In the genomic region with DNA sequence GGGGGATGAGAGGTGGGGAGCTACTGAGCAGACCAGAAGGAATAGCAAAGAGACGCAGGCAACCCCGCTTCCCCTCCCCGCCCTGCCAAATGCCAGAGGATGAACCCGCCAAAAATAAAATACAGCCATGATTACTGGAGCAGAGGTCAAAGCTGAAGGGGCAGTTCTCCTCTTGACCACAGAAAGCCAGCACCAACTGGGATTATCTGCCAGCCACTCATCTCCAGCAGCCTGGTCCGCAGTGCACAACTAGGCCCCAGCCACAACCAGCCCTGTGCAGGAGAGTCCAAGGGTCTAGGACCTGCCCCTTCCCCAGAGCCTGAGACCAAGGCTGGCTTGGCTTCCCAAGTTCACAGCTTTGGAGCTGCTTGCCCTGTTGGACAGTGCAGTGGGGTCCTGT, we compare ENCODE assay signal across 15 cellular contexts.
DNase-seq lines count a peak whose midpoint lies in the region; ATAC-seq, FAIRE-seq and TF ChIP-seq lines count a peak whose summit lies in the region.
"Had no signal": no experiment of that assay in that cellular context is flagged by ENCODE, and none has a peak within 500 bp of the region (broad histone marks: within the 10 kb centered on the region; RNA-seq: fewer than 3 reads in every experiment).

No MANE protein-coding gene starts in this region.

- no peak overlapping the region for H2BK120ac ChIP-seq in H1 (replicated peaks; ENCODE audit: low read depth, low read length)

- TF ChIP-seq RAD21 in H1 (IDR thresholded peaks at IDR 0.05 in 1 of 2, conservative IDR thresholded peaks at IDR 0.05 in 1 of 2; ENCODE audit: low read depth in 2 of 2, low read length in 2 of 2): no peak

- H3K18ac ChIP-seq in H1 (ENCODE audit: extremely low read depth, low read length): peak overlapping the region; percentile 32

- no peaks in the 10 kb centered on the region for H3K36me3 ChIP-seq in H1 (ENCODE audit: control insufficient read depth in 2 of 4, insufficient read depth in 4 of 4, low read length in 3 of 4)
- H3K36me3 ChIP-seq in right lobe of liver: no peaks in the 10 kb centered on the region
- H3K36me3 ChIP-seq in spleen: no peaks in the 10 kb centered on the region

- no peak overlapping the region for H3K9ac ChIP-seq in H1 (replicated peaks in 1 of 4; ENCODE audit: extremely low read depth in 1 of 4, low read depth in 3 of 4, low read length in 3 of 4)

- no peak overlapping the region for H4K8ac ChIP-seq in H1 (ENCODE audit: extremely low read depth, insufficient read depth, low read length)

- POLR2A ChIA-PET in H1 (lab: Charles Lee; ENCODE audit: partially characterized antibody): interaction anchor here (0.9 to 7.0 kb wide), 8 partner anchors 9 to 254 kb away, joined by 3 to 129 read pairs (median 4); no protein-coding TSS in a partner anchor

- no peak overlapping the region for H3K23ac ChIP-seq in H1 (ENCODE audit: insufficient read length)

- H3K56ac ChIP-seq in H1 (replicated peaks; ENCODE audit: insufficient read length, low read depth, low read length): no peak overlapping the region

- no peak for TF ChIP-seq CTCF in H1 (IDR thresholded peaks at IDR 0.05; ENCODE audit: control extremely low read depth in 1 of 3, insufficient read depth in 1 of 3, low read depth in 1 of 3, low read length in 3 of 3)
- no peak for TF ChIP-seq CTCF in right lobe of liver (IDR thresholded peaks at IDR 0.05)
- TF ChIP-seq CTCF in spleen (IDR thresholded peaks at IDR 0.05 in 8 of 11, conservative IDR thresholded peaks at IDR 0.05 in 3 of 11): no peak

- no peak overlapping the region for H4K5ac ChIP-seq in H1 (ENCODE audit: insufficient read length, low read depth, low read length)

- 0 out of 2 replicates have a peak overlapping the region, but pooled peaks have one; percentile 32 for H2BK20ac ChIP-seq in H1 (ENCODE audit: low read length)

- H3K4me2 ChIP-seq in H1 (ENCODE audit: insufficient read depth in 1 of 2, low read depth in 2 of 2, low read length in 2 of 2): no peak overlapping the region

- no peak overlapping the region; the same call in 1 of the 2 replicates for H2AK5ac ChIP-seq in H1 (ENCODE audit: low read depth, low read length)

- peak overlapping the region; percentile 53 for H3K4ac ChIP-seq in H1 (replicated peaks; ENCODE audit: insufficient read length, low read depth, low read length)

- WGBS in H1 (ENCODE audit: extremely low coverage in 1 of 2, insufficient coverage in 1 of 2, insufficient read length in 1 of 2, insufficient replicate concordance in 2 of 2, low coverage in 1 of 2, low lambda C conversion rate in 2 of 2, missing lambda C conversion rate in 1 of 2), 2 experiments: 100% methylated on average over 1 of the region's 5 CpGs; no CpG with 5 or more reads in 1 of the 2 experiments
- WGBS in right lobe of liver (ENCODE audit: insufficient coverage, low coverage, low lambda C conversion rate, missing lambda C conversion rate): no CpG with 5 or more reads among the region's 5 CpGs
- 68 to 92% (median 90%) methylated on average over 2 to 5 of the region's 5 CpGs for WGBS in spleen, 5 donors

- intact Hi-C loops in right lobe of liver (cut with DNase I): no loop called here
- intact Hi-C loops in spleen (cut with DNase I; ENCODE audit: low total_unique reads): no loop called here

- no peak overlapping the region for H3K27ac ChIP-seq in H1 (ENCODE audit: low read depth, low read length)
- no peak overlapping the region for H3K27ac ChIP-seq in right lobe of liver
- no peak overlapping the region for H3K27ac ChIP-seq in spleen
- H3K27ac ChIP-seq: HL-60 had no signal

- H3K14ac ChIP-seq in H1 (ENCODE audit: insufficient read length): no peak overlapping the region

- no peaks in the 10 kb centered on the region for H4K20me1 ChIP-seq in H1 (replicated peaks in 1 of 2; ENCODE audit: control insufficient read depth in 1 of 2, insufficient read depth in 2 of 2, low read length in 2 of 2)

- no peak overlapping the region for H2BK15ac ChIP-seq in H1 (ENCODE audit: low read length)

- H2BK5ac ChIP-seq in H1 (ENCODE audit: low read depth, low read length): no peak overlapping the region; the same call in 1 of the 2 replicates

- H3K79me1 ChIP-seq in H1 (ENCODE audit: low read depth, low read length): no peaks in the 10 kb centered on the region

- no peak overlapping the region for H3K4me3 ChIP-seq in H1 (ENCODE audit: extremely low read depth in 1 of 4, insufficient read depth in 2 of 4, low read depth in 3 of 4, low read length in 4 of 4)
- no peak overlapping the region for H3K4me3 ChIP-seq in right lobe of liver
- no peak overlapping the region for H3K4me3 ChIP-seq in spleen
- H3K4me3 ChIP-seq: GM12878, K562 had no signal

- H4K91ac ChIP-seq in H1 (replicated peaks; ENCODE audit: insufficient read length, low read length): peak overlapping the region; percentile 74

- H3K79me2 ChIP-seq in H1 (ENCODE audit: control insufficient read depth in 1 of 2, insufficient read depth in 2 of 2, low read length in 2 of 2): peaks cover 0 to 8% of the 10 kb centered on the region in 2 experiments; a peak in 1 of 4 replicates

- TF ChIP-seq POLR2A in H1 (IDR thresholded peaks at IDR 0.05; ENCODE audit: control extremely low read depth in 1 of 2, low read depth in 2 of 2, low read length in 2 of 2): no peak
- TF ChIP-seq POLR2A in right lobe of liver (IDR thresholded peaks at IDR 0.05): no peak
- no peak for TF ChIP-seq POLR2A in spleen (IDR thresholded peaks at IDR 0.05)

- no peak for FAIRE-seq in H1 (lab: Jason Lieb, UNC)
- FAIRE-seq: A204.1, GM12878, K562 had no signal

- H2AFZ ChIP-seq in H1 (ENCODE audit: low read length): no peak overlapping the region

- peak; percentile 38 to 75 (median 66) for ATAC-seq in right lobe of liver
- no peak for ATAC-seq in GM21723 (IDR thresholded peaks at IDR 0.05; ENCODE audit: unreplicated experiment)
- no peak for ATAC-seq in HG03354 (IDR thresholded peaks at IDR 0.05; ENCODE audit: poor library complexity, severe bottlenecking, unreplicated experiment)
- ATAC-seq: GM12878, K562 had no signal

- H3K27me3 ChIP-seq in H1 (replicated peaks in 1 of 4; ENCODE audit: control insufficient read depth in 3 of 4, extremely low read depth in 1 of 4, insufficient read depth in 3 of 4, low read length in 3 of 4) (no peaks in the 10 kb centered on the region; a peak in 2 of 7 replicates), right lobe of liver (no peaks in the 10 kb centered on the region), spleen (replicated peaks in 1 of 7) (peaks cover 0 to 66% (median 8%) of the 10 kb centered on the region in 7 donors)

- peak; percentile 14 for DNase-seq in ELF-1 (ENCODE audit: low read depth, low spot score)
- no peak for DNase-seq in H1 (ENCODE audit: low read depth in 1 of 2, low spot score in 2 of 2)
- DNase-seq in right lobe of liver: peak in 1 of 3 donors; percentile 59
- peak; percentile 46 for DNase-seq in spleen
- no peak for DNase-seq in NCI-H510A (lab: John Stamatoyannopoulos, UW)
- DNase-seq: Calu3, DMS 273 treated with DMSO at 0.1 percent for 48 hours, GOT3, HCEC 1CT had no signal

- H2BK12ac ChIP-seq in H1 (ENCODE audit: low read depth, low read length): peak overlapping the region; percentile 68; the same call in 1 of the 2 replicates

- CTCF ChIA-PET in H1 (lab: Charles Lee; ENCODE audit: partially characterized antibody): interaction anchor here (0.7 to 1.1 kb wide), 3 partner anchors 13 to 164 kb away, joined by 3 read pairs; no protein-coding TSS in a partner anchor

- H3K9me3 ChIP-seq in H1 (ENCODE audit: insufficient read depth in 2 of 2, low read depth in 1 of 2, low read length in 1 of 2) (no peaks in the 10 kb centered on the region), right lobe of liver (no peaks in the 10 kb centered on the region), spleen (no peaks in the 10 kb centered on the region)

- no peaks in the 10 kb centered on the region; the same call in 1 of the 2 replicates for H3K23me2 ChIP-seq in H1 (ENCODE audit: low read depth, low read length)

- H3K4me1 ChIP-seq in H1 (replicated peaks in 1 of 4; ENCODE audit: control insufficient read depth in 3 of 4, insufficient read depth in 4 of 4, low read length in 3 of 4) (peaks cover 3 to 30% (median 20%) of the 10 kb centered on the region in 4 experiments), right lobe of liver (peaks cover 0 to 8% (median 0%) of the 10 kb centered on the region in 4 donors), spleen (peaks cover 8 to 40% (median 35%) of the 10 kb centered on the region in 6 donors)

- no peak for TF ChIP-seq EP300 in H1 (IDR thresholded peaks at IDR 0.05; ENCODE audit: borderline replicate concordance in 1 of 2, low read depth in 2 of 2, low read length in 2 of 2)

TF ChIP-seq in H1, 55 proteins besides CTCF, POLR2A, EP300 and RAD21 (continues in another document):
- TF ChIP-seq BCL11A (IDR thresholded peaks at IDR 0.05; ENCODE audit: low read depth in 2 of 2, low read length in 2 of 2) (no peak), SP2 (IDR thresholded peaks at IDR 0.05; ENCODE audit: low read length) (no peak), RFX5 (IDR thresholded peaks at IDR 0.05; ENCODE audit: borderline replicate concordance, low read depth, low read length) (no peak)

Comparison
In these comparisons a context has a peak if more than half of its experiments do, and no peak if none do; other contexts are left out.
1. DNase-seq: peak in ELF-1 (single experiment) and spleen (single experiment); none in H1 (0 of 2) and NCI-H510A (single experiment).
2. ATAC-seq: peak in right lobe of liver (4 of 4); none in GM21723 (single experiment) and HG03354 (single experiment).